ENCODE assay signal across 8 cellular contexts in genomic region chr22:22342697-22343602, GRCh38.
A peak's percentile ranks its signal among the peaks of the same experiment; 100 is the strongest.
DNase-seq lines count a peak whose midpoint lies in the region; ATAC-seq, FAIRE-seq and TF ChIP-seq lines count a peak whose summit lies in the region.

No MANE protein-coding gene starts in this region.

- no peak overlapping the region for H3K4me3 Mint-ChIP-seq in CD4-positive, alpha-beta T cell

- DNase-seq in CD4-positive, alpha-beta T cell: peak; percentile 44 to 73 (median 56)
- DNase-seq in HL-60 (ENCODE audit: low read depth in 1 of 2, low spot score in 1 of 2) (peak in 1 of 2 experiments; percentile 45), RCC 7860 (ENCODE audit: low spot score) (peak; percentile 8), left ventricle myocardium inferior (peak; percentile 27), cerebellar nuclear complex (lab: John Stamatoyannopoulos, UW) (no peak), pons (ENCODE audit: low spot score) (no peak)
- DNase-seq in activated naive CD4-positive, alpha-beta T cell treated with Interleukin-2 at 50 U/mL for 16 hours: peak; percentile 68
- DNase-seq in stimulated activated CD4-positive, alpha-beta T cell treated with anti-CD3 and anti-CD28 coated beads, Interleukin-15, amount 100 ng/mL, for 48 hours (ENCODE audit: low read depth in 2 of 2): peak; percentile 25 to 57

- TF ChIP-seq CTCF in CD4-positive, alpha-beta T cell (IDR thresholded peaks at IDR 0.05): peak; percentile 98
- peak; percentile 77 for TF ChIP-seq CTCF in HL-60 (IDR thresholded peaks at IDR 0.05; ENCODE audit: insufficient read depth, low read length)
- TF ChIP-seq CTCF in left ventricle myocardium inferior (IDR thresholded peaks at IDR 0.05; ENCODE audit: borderline replicate concordance): peak; percentile 90

- no peak overlapping the region for H3K27ac Mint-ChIP-seq in CD4-positive, alpha-beta T cell

- peaks cover 18% of the 10 kb centered on the region for H3K27me3 Mint-ChIP-seq in CD4-positive, alpha-beta T cell

- no peak overlapping the region for H3K4me3 ChIP-seq in HL-60 (replicated peaks; ENCODE audit: insufficient read depth, low read length)
- H3K4me3 ChIP-seq in left ventricle myocardium inferior: no peak overlapping the region

- H3K4me1 ChIP-seq in left ventricle myocardium inferior: no peaks in the 10 kb centered on the region

- POLR2A ChIA-PET in CD4-positive, alpha-beta T cell (lab: Charles Lee): no interaction called here

- H3K27ac ChIP-seq in CD4-positive, alpha-beta T cell (ENCODE audit: low read depth, low read length): no peak overlapping the region
- H3K27ac ChIP-seq in HL-60 (replicated peaks): no peak overlapping the region
- H3K27ac ChIP-seq in left ventricle myocardium inferior (replicated peaks): no peak overlapping the region

- ATAC-seq in CD4-positive, alpha-beta T cell (ENCODE audit: poor library complexity): no peak

- no peaks in the 10 kb centered on the region for H3K9me3 Mint-ChIP-seq in CD4-positive, alpha-beta T cell

- no peaks in the 10 kb centered on the region for H3K27me3 ChIP-seq in CD4-positive, alpha-beta T cell (ENCODE audit: control insufficient read depth, insufficient read depth, low read length)
- H3K27me3 ChIP-seq in HL-60 (ENCODE audit: insufficient read depth, poor library complexity, severe bottlenecking): peaks cover 2% of the 10 kb centered on the region
- peaks cover 87% of the 10 kb centered on the region for H3K27me3 ChIP-seq in left ventricle myocardium inferior (ENCODE audit: low read depth)

- no peaks in the 10 kb centered on the region for H3K36me3 Mint-ChIP-seq in CD4-positive, alpha-beta T cell (ENCODE audit: low read depth)

- no peak for FAIRE-seq in RCC 7860 (lab: Jason Lieb, UNC)

- intact Hi-C loops in CD4-positive, alpha-beta T cell (cut with DNase I, micrococcal nuclease): loop anchor here (2.0 to 10.0 kb wide), 2 partner anchors 134 to 138 kb away; no protein-coding TSS in a partner anchor
- intact Hi-C loops in left ventricle myocardium inferior (cut with micrococcal nuclease): no loop called here

- no peaks in the 10 kb centered on the region for H3K4me1 Mint-ChIP-seq in CD4-positive, alpha-beta T cell (ENCODE audit: low read depth)

- no peaks in the 10 kb centered on the region for H3K9me3 ChIP-seq in CD4-positive, alpha-beta T cell (ENCODE audit: control insufficient read depth, low read length)
- H3K9me3 ChIP-seq in left ventricle myocardium inferior (replicated peaks): peaks cover 2% of the 10 kb centered on the region

- CTCF ChIA-PET in CD4-positive, alpha-beta T cell (lab: Charles Lee): interaction anchor here (0.6 to 1.2 kb wide), 5 partner anchors 9 to 147 kb away, joined by 3 to 4 read pairs (median 3); no protein-coding TSS in a partner anchor

- H3K36me3 ChIP-seq in left ventricle myocardium inferior: no peaks in the 10 kb centered on the region

Comparison
In these comparisons a context has a peak if more than half of its experiments do, and no peak if none do; other contexts are left out.
1. DNase-seq: peak in CD4-positive, alpha-beta T cell (10 of 10), RCC 7860 (single experiment), activated naive CD4-positive, alpha-beta T cell treated with Interleukin-2 at 50 U/mL for 16 hours (single experiment), left ventricle myocardium inferior (single experiment) and stimulated activated CD4-positive, alpha-beta T cell treated with anti-CD3 and anti-CD28 coated beads, Interleukin-15, amount 100 ng/mL, for 48 hours (2 of 2); none in cerebellar nuclear complex (0 of 2) and pons (single experiment).
2. Peak in every context shown above with its lines, with median percentiles within 50 percentile points of each other: CTCF ChIP-seq.